9 cellular contexts compared by ENCODE assay signal in the genomic region with DNA sequence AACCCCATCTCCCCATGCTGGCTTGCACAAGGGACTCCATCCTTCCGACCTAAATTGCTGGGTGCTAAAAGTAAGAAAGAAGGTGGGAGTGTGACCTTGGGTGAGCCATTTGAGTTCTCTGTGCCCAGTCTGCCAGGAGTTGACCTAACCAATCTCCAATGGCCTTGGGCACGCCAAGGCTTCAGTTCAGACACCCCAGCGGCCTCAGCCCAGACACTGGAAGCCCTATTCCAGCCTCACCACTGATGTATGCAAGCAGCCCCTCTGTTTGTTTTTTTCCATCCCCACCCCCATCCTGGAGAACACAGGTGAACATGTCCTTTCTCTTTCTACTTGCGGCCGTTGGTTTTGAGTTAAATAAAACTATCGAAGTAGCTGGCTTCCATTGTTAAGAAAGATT. TPM values are rescaled to one million over a fixed set of nuclear protein-coding genes. Genes with fewer than 3 reads are reported as not detected.
DNase-seq lines count a peak whose midpoint lies in the region; ATAC-seq, FAIRE-seq and TF ChIP-seq lines count a peak whose summit lies in the region.
"Had no signal": no experiment of that assay in that cellular context is flagged by ENCODE, and none has a peak within 500 bp of the region (broad histone marks: within the 10 kb centered on the region; RNA-seq: fewer than 3 reads in every experiment).

No MANE protein-coding gene starts in this region.

- TF ChIP-seq RAD21 in H1 (IDR thresholded peaks at IDR 0.05 in 1 of 2, conservative IDR thresholded peaks at IDR 0.05 in 1 of 2; ENCODE audit: low read depth in 2 of 2, low read length in 2 of 2): no peak

- TF ChIP-seq EP300 in H1 (IDR thresholded peaks at IDR 0.05; ENCODE audit: borderline replicate concordance in 1 of 2, low read depth in 2 of 2, low read length in 2 of 2): no peak

- H4K12ac ChIP-seq in trophoblast cell (ENCODE audit: low read depth, low read length): no peak overlapping the region

- no peak overlapping the region for H3K56ac ChIP-seq in H1 (replicated peaks; ENCODE audit: insufficient read length, low read depth, low read length)

- H2BK5ac ChIP-seq in H1 (ENCODE audit: low read depth, low read length): peak overlapping the region; percentile 73; the same call in 1 of the 2 replicates
- no peak overlapping the region for H2BK5ac ChIP-seq in trophoblast cell (ENCODE audit: low read depth, low read length, poor library complexity)

- 84% methylated on average over 6 of the region's 6 CpGs; no CpG with 5 or more reads in 1 of the 2 experiments for WGBS in H1 (ENCODE audit: extremely low coverage in 1 of 2, insufficient coverage in 1 of 2, insufficient read length in 1 of 2, insufficient replicate concordance in 2 of 2, low coverage in 1 of 2, low lambda C conversion rate in 2 of 2, missing lambda C conversion rate in 1 of 2), 2 experiments
- no CpG with 5 or more reads among the region's 6 CpGs for WGBS in trophoblast cell (ENCODE audit: extremely low coverage, insufficient coverage, insufficient read length)

- H3K23ac ChIP-seq in H1 (ENCODE audit: insufficient read length) (no peak overlapping the region), trophoblast cell (ENCODE audit: low read length) (no peak overlapping the region)

- no peak for TF ChIP-seq CTCF in RWPE1 (conservative IDR thresholded peaks at IDR 0.05; ENCODE audit: low read depth)
- no peak for TF ChIP-seq CTCF in H1 (IDR thresholded peaks at IDR 0.05; ENCODE audit: control extremely low read depth in 1 of 3, insufficient read depth in 1 of 3, low read depth in 1 of 3, low read length in 3 of 3)

- H3K79me1 ChIP-seq in H1 (ENCODE audit: low read depth, low read length) (peaks cover 37% of the 10 kb centered on the region), trophoblast cell (ENCODE audit: low read length) (peaks cover 15% of the 10 kb centered on the region)

- POLR2A ChIA-PET in RWPE1 (lab: Yijun Ruan, JAX; ENCODE audit: low non-redundant PET): no interaction called here
- POLR2A ChIA-PET in H1 (lab: Charles Lee; ENCODE audit: partially characterized antibody): interaction anchor here (0.7 to 2.0 kb wide), 9 partner anchors 9 to 103 kb away, joined by 3 to 8 read pairs (median 4); a partner anchor contains a TSS

- H3K4me1 ChIP-seq in BLaER1 treated with 17β-estradiol and CSF1 and Interleukin-3, amounts not matched to agents 10 nM and 100 nM: peaks cover 98 to 100% (median 100%) of the 10 kb centered on the region in 10 experiments
- H3K4me1 ChIP-seq in H1 (replicated peaks in 1 of 4; ENCODE audit: control insufficient read depth in 3 of 4, insufficient read depth in 4 of 4, low read length in 3 of 4) (peaks cover 17 to 49% (median 28%) of the 10 kb centered on the region in 4 experiments), trophoblast cell (ENCODE audit: control insufficient read depth in 1 of 2, insufficient read depth in 2 of 2, low read length in 2 of 2) (peaks cover 42 to 58% of the 10 kb centered on the region in 2 experiments)

- H2AK5ac ChIP-seq in H1 (ENCODE audit: low read depth, low read length) (no peak overlapping the region), trophoblast cell (ENCODE audit: low read length) (no peak overlapping the region)

- H3K9ac ChIP-seq in BLaER1 treated with 17β-estradiol and CSF1 and Interleukin-3, amounts not matched to agents 10 nM and 100 nM: peak overlapping the region in 10 of 11 experiments; percentile 45 to 76 (median 57); a peak in 17 of 22 replicates
- H3K9ac ChIP-seq in H1 (replicated peaks in 1 of 4; ENCODE audit: extremely low read depth in 1 of 4, low read depth in 3 of 4, low read length in 3 of 4): no peak overlapping the region
- H3K9ac ChIP-seq in trophoblast cell (ENCODE audit: low read length): no peak overlapping the region

- H3K27me3 ChIP-seq in BLaER1 treated with 17β-estradiol and CSF1 and Interleukin-3, amounts not matched to agents 10 nM and 100 nM: no peaks in the 10 kb centered on the region
- no peaks in the 10 kb centered on the region for H3K27me3 ChIP-seq in H1 (replicated peaks in 1 of 4; ENCODE audit: control insufficient read depth in 3 of 4, extremely low read depth in 1 of 4, insufficient read depth in 3 of 4, low read length in 3 of 4)
- no peaks in the 10 kb centered on the region for H3K27me3 ChIP-seq in trophoblast cell (ENCODE audit: insufficient read depth, low read length)

- peaks cover 0 to 96% (median 81%) of the 10 kb centered on the region in 11 experiments; a peak in 18 of 22 replicates for H3K36me3 ChIP-seq in BLaER1 treated with 17β-estradiol and CSF1 and Interleukin-3, amounts not matched to agents 10 nM and 100 nM
- no peaks in the 10 kb centered on the region; a peak in 1 of 8 replicates for H3K36me3 ChIP-seq in H1 (ENCODE audit: control insufficient read depth in 2 of 4, insufficient read depth in 4 of 4, low read length in 3 of 4)
- peaks cover 5 to 14% of the 10 kb centered on the region in 2 experiments for H3K36me3 ChIP-seq in trophoblast cell (ENCODE audit: control insufficient read depth in 1 of 2, insufficient read depth in 2 of 2, low read length in 2 of 2)

- H4K20me1 ChIP-seq in BLaER1 treated with 17β-estradiol and CSF1 and Interleukin-3, amounts not matched to agents 10 nM and 100 nM: peaks cover 100% of the 10 kb centered on the region in 11 experiments
- H4K20me1 ChIP-seq in H1 (replicated peaks in 1 of 2; ENCODE audit: control insufficient read depth in 1 of 2, insufficient read depth in 2 of 2, low read length in 2 of 2): peaks cover 5 to 27% of the 10 kb centered on the region in 2 experiments

- no peak overlapping the region for H2BK120ac ChIP-seq in H1 (replicated peaks; ENCODE audit: low read depth, low read length)
- H2BK120ac ChIP-seq in trophoblast cell (ENCODE audit: insufficient read depth, low read length, poor library complexity): no peak overlapping the region

- peak overlapping the region in 8 of 10 experiments; percentile 5 to 44 (median 33); a peak in 12 of 20 replicates for H3K4me3 ChIP-seq in BLaER1 treated with 17β-estradiol and CSF1 and Interleukin-3, amounts not matched to agents 10 nM and 100 nM
- H3K4me3 ChIP-seq in H1 (ENCODE audit: extremely low read depth in 1 of 4, insufficient read depth in 2 of 4, low read depth in 3 of 4, low read length in 4 of 4) (no peak overlapping the region), trophoblast cell (ENCODE audit: low read depth, low read length) (no peak overlapping the region)

- no peaks in the 10 kb centered on the region; the same call in 1 of the 2 replicates for H3K23me2 ChIP-seq in H1 (ENCODE audit: low read depth, low read length)

- H3K14ac ChIP-seq in H1 (ENCODE audit: insufficient read length): no peak overlapping the region
- no peak overlapping the region for H3K14ac ChIP-seq in trophoblast cell (ENCODE audit: low read length)

- no peak overlapping the region for H3K4ac ChIP-seq in H1 (replicated peaks; ENCODE audit: insufficient read length, low read depth, low read length)
- H3K4ac ChIP-seq in trophoblast cell (ENCODE audit: low read depth, low read length): peak overlapping the region; percentile 98

- CTCF ChIA-PET in RWPE1 (lab: Yijun Ruan, JAX) (no interaction called here), H1 (lab: Charles Lee; ENCODE audit: partially characterized antibody) (interaction anchor here (0.7 to 1.8 kb wide), 8 partner anchors 7 to 115 kb away, joined by 3 to 5 read pairs (median 4); no protein-coding TSS in a partner anchor)

- peak overlapping the region; percentile 21 to 73 (median 61); a peak in 19 of 22 replicates for H3K27ac ChIP-seq in BLaER1 treated with 17β-estradiol and CSF1 and Interleukin-3, amounts not matched to agents 10 nM and 100 nM
- peak overlapping the region; percentile 89 for H3K27ac ChIP-seq in RWPE1
- H3K27ac ChIP-seq in H1 (ENCODE audit: low read depth, low read length): no peak overlapping the region
- H3K27ac ChIP-seq in trophoblast cell (ENCODE audit: low read depth, low read length): no peak overlapping the region

- no peak overlapping the region for H2BK20ac ChIP-seq in H1 (ENCODE audit: low read length)

- H4K91ac ChIP-seq in H1 (replicated peaks; ENCODE audit: insufficient read length, low read length) (no peak overlapping the region), trophoblast cell (ENCODE audit: low read depth, low read length) (no peak overlapping the region)

- H4K8ac ChIP-seq in H1 (ENCODE audit: extremely low read depth, insufficient read depth, low read length): no peak overlapping the region
- H4K8ac ChIP-seq in trophoblast cell (ENCODE audit: low read depth, low read length): no peak overlapping the region

- H2AFZ ChIP-seq in H1 (ENCODE audit: low read length) (no peak overlapping the region), trophoblast cell (ENCODE audit: insufficient read depth, low read length, poor library complexity) (no peak overlapping the region)

- DNase-seq in RWPE1 (ENCODE audit: low spot score) (no peak), H1 (ENCODE audit: low read depth in 1 of 2, low spot score in 2 of 2) (no peak), trophoblast cell (no peak), NCI-H187 (lab: John Stamatoyannopoulos, UW) (no peak), HuH-7 (ENCODE audit: low spot score) (no peak), UCSD-AML1 (lab: John Stamatoyannopoulos, UW; ENCODE audit: unreplicated experiment) (no peak)
- DNase-seq: hippocampal formation had no signal

- H3K79me2 ChIP-seq in H1 (ENCODE audit: control insufficient read depth in 1 of 2, insufficient read depth in 2 of 2, low read length in 2 of 2) (peaks cover 27 to 94% of the 10 kb centered on the region in 2 experiments), trophoblast cell (ENCODE audit: control insufficient read depth, insufficient read depth, low read length, poor library complexity) (peaks cover 66% of the 10 kb centered on the region)

- H3K4me2 ChIP-seq in BLaER1 treated with 17β-estradiol and CSF1 and Interleukin-3, amounts not matched to agents 10 nM and 100 nM: peak overlapping the region; percentile 75 to 99 (median 92)
- no peak overlapping the region for H3K4me2 ChIP-seq in H1 (ENCODE audit: insufficient read depth in 1 of 2, low read depth in 2 of 2, low read length in 2 of 2)
- H3K4me2 ChIP-seq in trophoblast cell (ENCODE audit: low read length): no peak overlapping the region

- H4K5ac ChIP-seq in H1 (ENCODE audit: insufficient read length, low read depth, low read length): no peak overlapping the region

- H2BK12ac ChIP-seq in H1 (ENCODE audit: low read depth, low read length) (no peak overlapping the region), trophoblast cell (ENCODE audit: low read length) (no peak overlapping the region)

- no peak for ATAC-seq in HG03196 (IDR thresholded peaks at IDR 0.05; ENCODE audit: unreplicated experiment)

- TF ChIP-seq POLR2A in H1 (IDR thresholded peaks at IDR 0.05; ENCODE audit: control extremely low read depth in 1 of 2, low read depth in 2 of 2, low read length in 2 of 2): no peak

- no peak for FAIRE-seq in H1 (lab: Jason Lieb, UNC)

- H3K9me3 ChIP-seq in BLaER1 treated with 17β-estradiol and CSF1 and Interleukin-3, amounts not matched to agents 10 nM and 100 nM (replicated peaks in 1 of 11): no peaks in the 10 kb centered on the region
- no peaks in the 10 kb centered on the region for H3K9me3 ChIP-seq in H1 (ENCODE audit: insufficient read depth in 2 of 2, low read depth in 1 of 2, low read length in 1 of 2)
- no peaks in the 10 kb centered on the region for H3K9me3 ChIP-seq in trophoblast cell (ENCODE audit: insufficient read depth, low read depth, low read length)

- H3K18ac ChIP-seq in H1 (ENCODE audit: extremely low read depth, low read length) (no peak overlapping the region; the same call in 1 of the 2 replicates), trophoblast cell (ENCODE audit: low read length) (peak overlapping the region; percentile 29)

- no peak overlapping the region for H2BK15ac ChIP-seq in H1 (ENCODE audit: low read length)

RNA-seq across cellular contexts. Expression of a gene that starts 31.9 kb away (rescaled TPM):
- 295 and 322 TPM in 2 replicates for total RNA-seq in H1 (2021; fragmentation: NEBNext Ultra II Directional; extraction: Animal tissue kit (Norgen Biotek cat#: 25700))
- 24.9 and 37.2 TPM in 2 replicates for polyA plus RNA-seq in H1 (2011; rRNA removed)
- 53.6 TPM for polyA plus RNA-seq in H1 (2011; cell fraction: cytosol; rRNA removed)
- 110 TPM for polyA plus RNA-seq in H1 (2011; cell fraction: nucleus; rRNA removed)
- polyA plus RNA-seq in H1 (2012, experiment 1 of 2): 140 to 212 TPM (median 199 TPM) in 4 replicates
- 59.9 TPM for polyA plus RNA-seq in H1 (2012, experiment 2 of 2)
- 89.1 TPM for polyA plus RNA-seq in H1 (2013, experiment 1 of 2)
- 76.1 TPM for polyA plus RNA-seq in H1 (2013, experiment 2 of 2)
- 273 and 366 TPM in 2 replicates for polyA minus RNA-seq in H1 (2011; rRNA and poly(A)+ RNA removed)
- 92.9 TPM for polyA minus RNA-seq in H1 (2011; cell fraction: cytosol; rRNA and poly(A)+ RNA removed)
- 95.2 TPM for polyA minus RNA-seq in H1 (2011; cell fraction: nucleus; rRNA and poly(A)+ RNA removed)
- 280 and 288 TPM in 2 replicates for polyA plus RNA-seq in trophoblast cell (2013)

Comparison
In these comparisons a context has a peak if more than half of its experiments do, and no peak if none do; other contexts are left out.
1. H3K27ac ChIP-seq: peak in BLaER1 treated with 17β-estradiol and CSF1 and Interleukin-3, amounts not matched to agents 10 nM and 100 nM (11 of 11) and RWPE1 (single experiment); none in H1 (single experiment) and trophoblast cell (single experiment).
2. H3K4me2 ChIP-seq: peak in BLaER1 treated with 17β-estradiol and CSF1 and Interleukin-3, amounts not matched to agents 10 nM and 100 nM (11 of 11); none in H1 (0 of 2) and trophoblast cell (single experiment).
3. H3K4me3 ChIP-seq: peak in BLaER1 treated with 17β-estradiol and CSF1 and Interleukin-3, amounts not matched to agents 10 nM and 100 nM (8 of 10); none in H1 (0 of 4) and trophoblast cell (single experiment).
4. H3K9ac ChIP-seq: peak in BLaER1 treated with 17β-estradiol and CSF1 and Interleukin-3, amounts not matched to agents 10 nM and 100 nM (10 of 11); none in H1 (0 of 4) and trophoblast cell (single experiment).